Comparison of ENCODE assay signal across 8 cellular contexts in genomic region chr1:223142795-223143759, GRCh38. TPM values are rescaled to one million over a fixed set of nuclear protein-coding genes. Genes with fewer than 3 reads are reported as not detected.
DNase-seq lines count a peak whose midpoint lies in the region; ATAC-seq, FAIRE-seq and TF ChIP-seq lines count a peak whose summit lies in the region.

A gene with protein sequence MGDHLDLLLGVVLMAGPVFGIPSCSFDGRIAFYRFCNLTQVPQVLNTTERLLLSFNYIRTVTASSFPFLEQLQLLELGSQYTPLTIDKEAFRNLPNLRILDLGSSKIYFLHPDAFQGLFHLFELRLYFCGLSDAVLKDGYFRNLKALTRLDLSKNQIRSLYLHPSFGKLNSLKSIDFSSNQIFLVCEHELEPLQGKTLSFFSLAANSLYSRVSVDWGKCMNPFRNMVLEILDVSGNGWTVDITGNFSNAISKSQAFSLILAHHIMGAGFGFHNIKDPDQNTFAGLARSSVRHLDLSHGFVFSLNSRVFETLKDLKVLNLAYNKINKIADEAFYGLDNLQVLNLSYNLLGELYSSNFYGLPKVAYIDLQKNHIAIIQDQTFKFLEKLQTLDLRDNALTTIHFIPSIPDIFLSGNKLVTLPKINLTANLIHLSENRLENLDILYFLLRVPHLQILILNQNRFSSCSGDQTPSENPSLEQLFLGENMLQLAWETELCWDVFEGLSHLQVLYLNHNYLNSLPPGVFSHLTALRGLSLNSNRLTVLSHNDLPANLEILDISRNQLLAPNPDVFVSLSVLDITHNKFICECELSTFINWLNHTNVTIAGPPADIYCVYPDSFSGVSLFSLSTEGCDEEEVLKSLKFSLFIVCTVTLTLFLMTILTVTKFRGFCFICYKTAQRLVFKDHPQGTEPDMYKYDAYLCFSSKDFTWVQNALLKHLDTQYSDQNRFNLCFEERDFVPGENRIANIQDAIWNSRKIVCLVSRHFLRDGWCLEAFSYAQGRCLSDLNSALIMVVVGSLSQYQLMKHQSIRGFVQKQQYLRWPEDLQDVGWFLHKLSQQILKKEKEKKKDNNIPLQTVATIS (minus strand): TSS chr1:223143248. CDS start chr1:223113031, 30,217 bp downstream.

- DNase-seq in GM10266 (ENCODE audit: extremely low spot score) (peak; percentile 81), NB4 (ENCODE audit: low read depth) (peak; percentile 90), SW480 (ENCODE audit: low spot score) (peak; percentile 60), left ventricle myocardium superior (peak; percentile 94), prostate gland (ENCODE audit: low spot score) (peak; percentile 86), urothelium cell line (ENCODE audit: low spot score) (peak; percentile 66)
- DNase-seq in activated naive CD8-positive, alpha-beta T cell treated with anti-CD3 and anti-CD28 coated beads, Interleukin-2, amount 50 U/mL, for 16 hours (ENCODE audit: low read depth, low spot score) = peak; percentile 75

- H3K36me3 ChIP-seq in prostate gland = no peaks in the 10 kb centered on the region

- FAIRE-seq in urothelium cell line (lab: Jason Lieb, UNC) = no peak

- TF ChIP-seq POLR2A in NB4 (IDR thresholded peaks at IDR 0.05; ENCODE audit: extremely low read depth, insufficient read length) = peak; percentile 57
- TF ChIP-seq POLR2A in prostate gland (IDR thresholded peaks at IDR 0.05) = peak; percentile 78

- peaks cover 8% of the 10 kb centered on the region for H3K4me1 ChIP-seq in prostate gland (replicated peaks)

- H3K27me3 ChIP-seq in prostate gland (replicated peaks; ENCODE audit: insufficient read depth) = no peaks in the 10 kb centered on the region

- H3K9me3 ChIP-seq in prostate gland = no peaks in the 10 kb centered on the region

- intact Hi-C loops in left ventricle myocardium superior (cut with micrococcal nuclease) (no loop called here), prostate gland (cut with DNase I) (no loop called here)

- H3K27ac ChIP-seq in prostate gland = peak within 1 kb of the TSS; percentile 53 to 62

- WGBS in prostate gland = 5% methylated on average over 65 of the region's 65 CpGs

- H3K4me3 ChIP-seq in NB4 (ENCODE audit: low read depth, low read length) (peak within 1 kb of the TSS; percentile 33), prostate gland (peak within 1 kb of the TSS; percentile 43 to 50)

- TF ChIP-seq CTCF in GM10266 (IDR thresholded peaks at IDR 0.05; ENCODE audit: control insufficient read depth, insufficient read depth, low read depth, missing control alignments) (peak; percentile 24), NB4 (IDR thresholded peaks at IDR 0.05; ENCODE audit: low read depth, low read length) (peak; percentile 54), prostate gland (IDR thresholded peaks at IDR 0.05) (peak in 3 of 4 experiments; percentile 56 to 76 (median 62))

- ATAC-seq in HG02571 (IDR thresholded peaks at IDR 0.05; ENCODE audit: unreplicated experiment) (peak; percentile 81), left ventricle myocardium superior (peak; percentile 97)

RNA-seq across cellular contexts. Expression of the gene that starts here (rescaled TPM):
- 2.5 TPM for total RNA-seq in left ventricle myocardium superior
- 10 to 100 TPM in 1 of 2 donors, 1 to 10 TPM in 1; 7.4 to 14.2 TPM for total RNA-seq in prostate gland

Comparison
In these comparisons a context has a peak if more than half of its experiments do, and no peak if none do; other contexts are left out.
1. Peak in every context shown above with its lines: DNase-seq, ATAC-seq, H3K4me3 ChIP-seq and H3K27ac ChIP-seq.